Comparison of ENCODE assay signal across 8 cellular contexts in genomic region chr20:45935416-45936046, GRCh38. TPM values are rescaled to one million over a fixed set of nuclear protein-coding genes. Genes with fewer than 3 reads are reported as not detected.
DNase-seq lines count a peak whose midpoint lies in the region; ATAC-seq and TF ChIP-seq lines count a peak whose summit lies in the region.

No MANE protein-coding gene starts in this region.

- H3K27me3 ChIP-seq in CD4-positive, alpha-beta T cell (ENCODE audit: control insufficient read depth, insufficient read depth, low read length) = no peaks in the 10 kb centered on the region
- H3K27me3 ChIP-seq in H7 (ENCODE audit: control insufficient read depth, insufficient read depth, low read length) (no peaks in the 10 kb centered on the region), osteoblast (ENCODE audit: insufficient read depth, low read length) (no peaks in the 10 kb centered on the region)

- no peaks in the 10 kb centered on the region for H3K9me3 ChIP-seq in CD4-positive, alpha-beta T cell (ENCODE audit: control insufficient read depth, low read length)
- H3K9me3 ChIP-seq in SK-N-MC (ENCODE audit: low read depth, low read length) = no peaks in the 10 kb centered on the region
- no peaks in the 10 kb centered on the region for H3K9me3 ChIP-seq in osteoblast (ENCODE audit: low read depth, low read length)

- peaks cover 16% of the 10 kb centered on the region for H3K4me1 ChIP-seq in osteoblast (ENCODE audit: insufficient read depth, low read length)

- peaks cover 54% of the 10 kb centered on the region for H3K36me3 Mint-ChIP-seq in CD4-positive, alpha-beta T cell (ENCODE audit: low read depth)

- DNase-seq in CD4-positive, alpha-beta T cell = no peak
- DNase-seq in H7 (no peak), SK-N-MC (ENCODE audit: low read depth, low spot score) (no peak), fibroblast of mammary gland (ENCODE audit: low read depth) (peak; percentile 60), osteoblast (ENCODE audit: insufficient read length, low spot score, missing footprints) (peak; percentile 93), SHP77 treated with DMSO at 0.1 percent for 48 hours (lab: John Stamatoyannopoulos, UW) (no peak), GM19240 (ENCODE audit: insufficient read length, low spot score) (no peak), DMS114 treated with DMSO at 0.1 percent for 48 hours (lab: John Stamatoyannopoulos, UW; ENCODE audit: unreplicated experiment) (no peak)

- H3K27ac ChIP-seq in CD4-positive, alpha-beta T cell (ENCODE audit: low read depth, low read length) = peak overlapping the region; percentile 99
- H3K27ac ChIP-seq in SK-N-MC (no peak overlapping the region), osteoblast (ENCODE audit: low read depth, low read length) (peak overlapping the region; percentile 92)

- H3K4me3 ChIP-seq in H7 (ENCODE audit: insufficient read depth, low read depth, low read length) = peak overlapping the region; percentile 62
- peak overlapping the region; percentile 98 for H3K4me3 ChIP-seq in SK-N-MC
- peak overlapping the region; percentile 86 for H3K4me3 ChIP-seq in fibroblast of mammary gland (ENCODE audit: control insufficient read depth, low read depth, low read length)
- peak overlapping the region; percentile 100 for H3K4me3 ChIP-seq in osteoblast (ENCODE audit: insufficient read depth, low read length)

- peak overlapping the region; percentile 98 for H3K4me3 Mint-ChIP-seq in CD4-positive, alpha-beta T cell

- intact Hi-C loops in CD4-positive, alpha-beta T cell (cut with DNase I, micrococcal nuclease) = loop anchor here (1.0 to 2.0 kb wide), 6 partner anchors 37 to 471 kb away; partner anchors contain the start of genes ACOT8 (in 1 of the 2), CTSA (in 1 of the 2), ELMO2 (in 1 of the 2) and NCOA5 (in 1 of the 2)

- H3K4me1 Mint-ChIP-seq in CD4-positive, alpha-beta T cell (ENCODE audit: low read depth) = peaks cover 34% of the 10 kb centered on the region

- peaks cover 53% of the 10 kb centered on the region for H3K79me2 ChIP-seq in osteoblast (ENCODE audit: insufficient read depth, low read length)

- H3K27ac Mint-ChIP-seq in CD4-positive, alpha-beta T cell = peak overlapping the region; percentile 97

- POLR2A ChIA-PET in CD4-positive, alpha-beta T cell (lab: Charles Lee) = interaction anchor here (0.7 to 6.8 kb wide), 36 partner anchors 8 to 968 kb away, joined by 3 to 195 read pairs (median 9); partner anchors contain the start of genes ACOT8, CTSA, DNTTIP1 and ELMO2

- H3K4me2 ChIP-seq in osteoblast (ENCODE audit: insufficient read depth, low read length) = peak overlapping the region; percentile 87

- H3K36me3 ChIP-seq in H7 (replicated peaks; ENCODE audit: control insufficient read depth, insufficient read depth, low read length) (peaks cover 23% of the 10 kb centered on the region), SK-N-MC (ENCODE audit: insufficient read depth, low read length) (peaks cover 34% of the 10 kb centered on the region), osteoblast (ENCODE audit: insufficient read depth, low read length) (peaks cover 37% of the 10 kb centered on the region)

- CTCF ChIA-PET in CD4-positive, alpha-beta T cell (lab: Charles Lee) = interaction anchor here (2.1 to 2.3 kb wide), 2 partner anchors 35 to 45 kb away, joined by 6 to 7 read pairs; no protein-coding TSS in a partner anchor

- TF ChIP-seq CTCF in CD4-positive, alpha-beta T cell (IDR thresholded peaks at IDR 0.05) = no peak
- TF ChIP-seq CTCF in fibroblast of mammary gland (conservative IDR thresholded peaks at IDR 0.05; ENCODE audit: control insufficient read depth, insufficient read depth, low read depth, low read length) (no peak), osteoblast (IDR thresholded peaks at IDR 0.05; ENCODE audit: extremely low read depth, low read depth, low read length) (no peak)

- H3K9ac ChIP-seq in SK-N-MC (ENCODE audit: insufficient read length) = peak overlapping the region; percentile 81

- ATAC-seq in CD4-positive, alpha-beta T cell (ENCODE audit: poor library complexity) = peak; percentile 29

- H3K9me3 Mint-ChIP-seq in CD4-positive, alpha-beta T cell = no peaks in the 10 kb centered on the region

- H2AFZ ChIP-seq in osteoblast (ENCODE audit: low read length) = peak overlapping the region; percentile 92

- peaks cover 40% of the 10 kb centered on the region for H4K20me1 ChIP-seq in osteoblast (ENCODE audit: insufficient read depth, low read length)

- H3K27me3 Mint-ChIP-seq in CD4-positive, alpha-beta T cell = no peaks in the 10 kb centered on the region

RNA-seq across cellular contexts. Expression of gene PCIF1, which starts 1.0 kb away (rescaled TPM):
- total RNA-seq in CD4-positive, alpha-beta T cell = 100 to 1,000 TPM; 100 TPM
- 22.8 and 28.4 TPM in 2 replicates for total RNA-seq in H7 (2014; rRNA removed; shearing (Covaris generic))
- total RNA-seq in osteoblast = 12.7 and 14.4 TPM in 2 replicates

RNA-seq across cellular contexts. Expression of gene PLTP, which starts 23.6 kb away (rescaled TPM):
- total RNA-seq in CD4-positive, alpha-beta T cell = not detected
- total RNA-seq in H7 (2014; rRNA removed; shearing (Covaris generic)) = 87.3 and 104 TPM in 2 replicates
- total RNA-seq in osteoblast = 15.3 and 21.7 TPM in 2 replicates

RNA-seq across cellular contexts. Expression of gene ZNF335, which starts 36.5 kb away (rescaled TPM):
- total RNA-seq in CD4-positive, alpha-beta T cell = 10 to 100 TPM; 67.3 to 74.6 TPM
- 15.0 and 18.1 TPM in 2 replicates for total RNA-seq in H7 (2014; rRNA removed; shearing (Covaris generic))
- total RNA-seq in osteoblast = 18.3 and 20.3 TPM in 2 replicates

RNA-seq across cellular contexts. Expression of gene CTSA, which starts 44.4 kb away (rescaled TPM):
- total RNA-seq in CD4-positive, alpha-beta T cell = 10 to 100 TPM; 40.3 to 42.6 TPM
- 38.7 and 41.8 TPM in 2 replicates for total RNA-seq in H7 (2014; rRNA removed; shearing (Covaris generic))
- 157 and 181 TPM in 2 replicates for total RNA-seq in osteoblast

RNA-seq across cellular contexts. Expression of gene NEURL2, which starts 44.5 kb away (rescaled TPM):
- total RNA-seq in CD4-positive, alpha-beta T cell = 1 to 10 TPM; 1.5 to 2.5 TPM
- total RNA-seq in H7 (2014; rRNA removed; shearing (Covaris generic)) = 8.1 and 10.2 TPM in 2 replicates
- 4.7 and 7.1 TPM in 2 replicates for total RNA-seq in osteoblast

Comparison
In these comparisons a context has a peak if more than half of its experiments do, and no peak if none do; other contexts are left out.
1. DNase-seq: peak in fibroblast of mammary gland (single experiment) and osteoblast (single experiment); none in CD4-positive, alpha-beta T cell (0 of 10), H7 (single experiment), SK-N-MC (single experiment), SHP77 treated with DMSO at 0.1 percent for 48 hours (single experiment), GM19240 (single experiment) and DMS114 treated with DMSO at 0.1 percent for 48 hours (single experiment).
2. RNA of gene PLTP, which starts 23.6 kb away (total RNA-seq): 87.3 to 104 TPM in H7 and 15.3 to 21.7 TPM in osteoblast; not detected in CD4-positive, alpha-beta T cell; every median in the first group is over 10 times any median in the second.
3. Peak in every context shown above with its lines, with median percentiles within 50 percentile points of each other: H3K4me3 ChIP-seq.